27 cellular contexts compared by ENCODE assay signal in the genomic region with DNA sequence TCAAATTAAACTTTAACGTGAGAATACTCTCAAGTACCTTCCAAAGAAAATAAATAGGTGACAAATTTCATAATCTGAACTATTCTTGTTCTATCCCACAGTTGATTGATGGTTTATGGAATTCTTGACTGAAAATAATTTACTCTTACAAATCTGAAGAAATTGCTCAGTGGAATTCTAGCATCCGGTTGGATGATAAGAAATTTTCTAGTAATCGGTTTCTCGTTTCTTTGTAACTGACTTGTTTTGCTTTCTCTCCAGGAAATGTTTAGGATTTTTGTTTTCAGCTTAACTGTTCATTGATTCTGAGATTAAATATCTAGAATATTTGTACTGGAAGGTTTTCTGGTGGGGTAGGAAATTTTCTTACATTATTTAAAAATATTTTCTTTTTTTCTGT.
"Had no signal": no experiment of that assay in that cellular context is flagged by ENCODE, and none has a peak within 500 bp of the region (broad histone marks: within the 10 kb centered on the region; RNA-seq: fewer than 3 reads in every experiment).

No MANE protein-coding gene starts in this region.

- H3K27me3 Mint-ChIP-seq: dendritic cell treated with granulocyte-macrophage colony-stimulating factor and Interleukin-4, amounts not matched to agents 40 ng/mL and 50 ng/mL, for 4 days; effector memory CD8-positive, alpha-beta T cell; naive B cell had no signal

- H3K36me3 ChIP-seq: colonic mucosa, esophagus squamous epithelium, gastroesophageal sphincter, heart left ventricle, lower lobe of right lung had no signal

- H3K4me1 ChIP-seq: colonic mucosa, esophagus squamous epithelium, foreskin keratinocyte, gastroesophageal sphincter, lower lobe of right lung had no signal

- H3K4me3 Mint-ChIP-seq: dendritic cell treated with granulocyte-macrophage colony-stimulating factor and Interleukin-4, amounts not matched to agents 40 ng/mL and 50 ng/mL, for 4 days; effector memory CD8-positive, alpha-beta T cell; endodermal cell; immature natural killer cell; mesothelial cell of epicardium; naive B cell had no signal

- H3K36me3 Mint-ChIP-seq: immature natural killer cell, naive B cell had no signal

- DNase-seq: colonic mucosa; cortex of kidney; effector CD8-positive, alpha-beta T cell; effector memory CD8-positive, alpha-beta T cell; endodermal cell; erythroblast; esophagus squamous epithelium; foreskin keratinocyte; hypothalamus; immature natural killer cell; islet precursor cell; kidney; kidney glomerular epithelial cell; left colon; left ventricle myocardium superior; lower lobe of right lung; mesenchymal stem cell; mucosa of descending colon; naive B cell had no signal

- H3K27me3 ChIP-seq: colonic mucosa, esophagus squamous epithelium, foreskin keratinocyte, gastroesophageal sphincter, heart left ventricle, hepatocyte had no signal

- H3K4me3 ChIP-seq: colonic mucosa, esophagus squamous epithelium, gastroesophageal sphincter, heart left ventricle, hepatocyte, lower lobe of right lung, mucosa of descending colon had no signal

- H3K4me1 Mint-ChIP-seq: endodermal cell, immature natural killer cell, naive B cell had no signal

- H3K9me3 ChIP-seq: colonic mucosa, esophagus squamous epithelium, gastroesophageal sphincter, lower lobe of right lung, mucosa of descending colon had no signal

- ATAC-seq: effector memory CD8-positive, alpha-beta T cell; esophagus mucosa; foreskin keratinocyte; gastroesophageal sphincter; left colon; left lobe of liver; lower lobe of right lung; mucosa of descending colon had no signal

- H3K27ac Mint-ChIP-seq: dendritic cell treated with granulocyte-macrophage colony-stimulating factor and Interleukin-4, amounts not matched to agents 40 ng/mL and 50 ng/mL, for 4 days; effector memory CD8-positive, alpha-beta T cell; endodermal cell; immature natural killer cell; mesothelial cell of epicardium; naive B cell had no signal

- H3K27ac ChIP-seq: colonic mucosa, epithelial cell of prostate, esophagus squamous epithelium, foreskin keratinocyte, gastroesophageal sphincter, heart left ventricle, hepatocyte, lower lobe of right lung had no signal
